13 cellular contexts compared by ENCODE assay signal in genomic region chr11:110131386-110132123, GRCh38. TPM values are rescaled to one million over a fixed set of nuclear protein-coding genes. Genes with fewer than 3 reads are reported as not detected.
DNase-seq lines count a peak whose midpoint lies in the region; TF ChIP-seq lines count a peak whose summit lies in the region.
"Had no signal": no experiment of that assay in that cellular context is flagged by ENCODE, and none has a peak within 500 bp of the region (broad histone marks: within the 10 kb centered on the region; RNA-seq: fewer than 3 reads in every experiment).

No MANE protein-coding gene starts in this region.

- no peak overlapping the region for H2AK5ac ChIP-seq in mesendoderm (ENCODE audit: low read length)

- no peak overlapping the region for H3K4me2 ChIP-seq in mesendoderm (ENCODE audit: low read length)

- H3K79me1 ChIP-seq in mesendoderm (ENCODE audit: low read length) = no peaks in the 10 kb centered on the region

- no peak for TF ChIP-seq CTCF in adrenal gland (IDR thresholded peaks at IDR 0.05)

- H4K5ac ChIP-seq in mesendoderm (ENCODE audit: low read length) = no peak overlapping the region

- no peak overlapping the region for H4K8ac ChIP-seq in mesendoderm (ENCODE audit: low read depth, low read length)

- DNase-seq in DMS153 (lab: John Stamatoyannopoulos, UW) (peak; percentile 22), NCI-H146 (lab: John Stamatoyannopoulos, UW) (peak; percentile 82), SHP77 treated with DMSO at 0.1 percent for 48 hours (lab: John Stamatoyannopoulos, UW) (peak; percentile 44), mesendoderm (no peak), NCI-H187 treated with DMSO at 0.1 percent for 48 hours (lab: John Stamatoyannopoulos, UW) (no peak), adrenal gland (no peak), cerebellum (ENCODE audit: low spot score) (no peak)
- no peak for DNase-seq in stimulated activated CD4-positive, alpha-beta T cell treated with anti-CD3 and anti-CD28 coated beads, Interleukin-1b, Interleukin-23, amount 100 ng/mL, for 48 hours
- DNase-seq: activated naive CD4-positive, alpha-beta T cell treated with anti-CD3 and anti-CD28 coated beads, Interleukin-2, amount 10 ng/mL, durations not matched to agents 7 days and 5 days; cerebellar nuclear complex; Right ventricle myocardium superior; stimulated activated naive B cell treated with anti-CD40 and anti-IgM and Interleukin-4, amounts not matched to agents 10 μg/mL and 1 μg/mL and 100 μg/mL, for 72 hours had no signal

- H3K27ac ChIP-seq in mesendoderm (ENCODE audit: low read depth, low read length) (no peak overlapping the region), adrenal gland (no peak overlapping the region)
- H3K27ac ChIP-seq: esophagus muscularis mucosa had no signal

- no peaks in the 10 kb centered on the region for H3K36me3 ChIP-seq in mesendoderm (ENCODE audit: control insufficient read depth, insufficient read depth, low read length)
- no peaks in the 10 kb centered on the region for H3K36me3 ChIP-seq in adrenal gland (replicated peaks in 1 of 2)

- H2BK15ac ChIP-seq in mesendoderm (replicated peaks; ENCODE audit: low read depth) = no peak overlapping the region

- no peaks in the 10 kb centered on the region for H3K9me3 ChIP-seq in adrenal gland (replicated peaks in 1 of 3)
- H3K9me3 ChIP-seq: esophagus muscularis mucosa had no signal

- H3K56ac ChIP-seq in mesendoderm (ENCODE audit: low read length) = no peak overlapping the region

- intact Hi-C loops in adrenal gland (cut with DNase I) = no loop called here

- H2BK5ac ChIP-seq in mesendoderm (ENCODE audit: low read length) = no peak overlapping the region

- no peak for TF ChIP-seq POLR2A in adrenal gland (IDR thresholded peaks at IDR 0.05)

- peak overlapping the region; percentile 56 for H3K23ac ChIP-seq in mesendoderm (ENCODE audit: low read length)

- H3K4me3 ChIP-seq in mesendoderm (ENCODE audit: low read length) = no peak overlapping the region
- no peak overlapping the region for H3K4me3 ChIP-seq in adrenal gland
- H3K4me3 ChIP-seq: esophagus muscularis mucosa had no signal

- H2BK120ac ChIP-seq in mesendoderm (ENCODE audit: low read depth, low read length) = peak overlapping the region; percentile 38

- H3K9ac ChIP-seq in mesendoderm (ENCODE audit: low read length) = no peak overlapping the region

- no CpG with 5 or more reads among the region's 6 CpGs for WGBS in mesendoderm (ENCODE audit: extremely low coverage, insufficient coverage, low lambda C conversion rate)
- WGBS in adrenal gland, 4 donors = 80 to 96% (median 87%) methylated on average over 6 of the region's 6 CpGs

- no peak overlapping the region for H3K4ac ChIP-seq in mesendoderm (ENCODE audit: low read depth, low read length)

- H3K79me2 ChIP-seq in mesendoderm (ENCODE audit: control insufficient read depth, insufficient read depth, low read length) = no peaks in the 10 kb centered on the region

- H3K27me3 ChIP-seq in mesendoderm (ENCODE audit: insufficient read depth, low read length, poor library complexity) (no peaks in the 10 kb centered on the region), adrenal gland (no peaks in the 10 kb centered on the region)
- H3K27me3 ChIP-seq: esophagus muscularis mucosa had no signal

- peaks cover 4% of the 10 kb centered on the region for H3K4me1 ChIP-seq in mesendoderm (ENCODE audit: control insufficient read depth, low read depth, low read length)
- H3K4me1 ChIP-seq in adrenal gland (replicated peaks in 1 of 2) = peaks cover 13 to 45% of the 10 kb centered on the region in 2 donors

- H3K18ac ChIP-seq in mesendoderm (ENCODE audit: low read length) = no peak overlapping the region

RNA-seq across cellular contexts. Expression of gene ZC3H12C, which starts 38.4 kb away (rescaled TPM):
- 0.84 TPM for polyA plus RNA-seq in mesendoderm (2013, experiment 1 of 2)
- polyA plus RNA-seq in mesendoderm (2013, experiment 2 of 2) = 0.83 TPM
- 10 to 100 TPM; 10.0 to 23.6 (median 20.3) TPM for total RNA-seq in adrenal gland
- 1 to 10 TPM; 4.4 to 8.8 (median 5.0) TPM for polyA plus RNA-seq in adrenal gland
- 30.9 TPM for total RNA-seq in cerebellum

Comparison
In these comparisons a context has a peak if more than half of its experiments do, and no peak if none do; other contexts are left out.
1. DNase-seq: peak in DMS153 (single experiment), NCI-H146 (single experiment) and SHP77 treated with DMSO at 0.1 percent for 48 hours (single experiment); none in mesendoderm (single experiment), stimulated activated CD4-positive, alpha-beta T cell treated with anti-CD3 and anti-CD28 coated beads, Interleukin-1b, Interleukin-23, amount 100 ng/mL, for 48 hours (single experiment), NCI-H187 treated with DMSO at 0.1 percent for 48 hours (single experiment), adrenal gland (0 of 7) and cerebellum (single experiment).